In the genomic region with DNA sequence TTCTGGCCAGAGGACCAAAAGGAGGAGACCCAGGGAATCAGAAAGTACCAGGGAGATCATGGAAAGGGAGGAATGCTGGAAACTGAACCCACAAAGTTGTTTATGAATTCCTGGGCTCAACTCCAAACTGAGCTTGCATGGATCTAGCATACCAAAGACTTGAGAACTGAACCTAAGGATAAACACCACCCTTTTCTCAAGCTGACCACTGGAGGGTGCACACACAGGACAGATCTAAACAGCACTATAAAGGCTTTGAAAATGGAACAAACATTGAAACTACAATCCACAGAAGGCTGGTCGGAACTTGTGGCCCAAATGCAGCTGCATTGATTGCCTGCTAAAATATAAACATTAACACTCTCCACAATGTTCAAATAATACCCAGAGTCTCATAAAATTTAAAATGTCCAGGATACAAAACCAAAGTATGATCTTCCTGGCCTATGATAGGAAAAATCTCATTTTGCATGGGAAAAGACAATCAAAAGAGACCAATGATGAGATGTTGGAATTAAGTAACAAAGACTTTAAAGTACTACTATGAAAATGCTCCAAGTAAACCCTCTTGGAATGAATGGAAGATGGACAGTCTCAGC, we compare ENCODE assay signal across 10 cellular contexts. TPM values are rescaled to one million over a fixed set of nuclear protein-coding genes. Genes with fewer than 3 reads are reported as not detected.
DNase-seq lines count a peak whose midpoint lies in the region; ATAC-seq and TF ChIP-seq lines count a peak whose summit lies in the region.
"Had no signal": no experiment of that assay in that cellular context is flagged by ENCODE, and none has a peak within 500 bp of the region (broad histone marks: within the 10 kb centered on the region; RNA-seq: fewer than 3 reads in every experiment).

No MANE protein-coding gene starts in this region.

- H3K36me3 ChIP-seq in lung (ENCODE audit: control insufficient read depth in 2 of 2, insufficient read depth in 2 of 2, low read length in 2 of 2): no peaks in the 10 kb centered on the region

- intact Hi-C loops in MCF 10A (cut with micrococcal nuclease): loop anchor here (5.0 kb wide), 1 partner anchor 316 kb away; no protein-coding TSS in a partner anchor

- H3K27ac ChIP-seq in lung (ENCODE audit: low read depth in 1 of 2, low read length in 1 of 2): peak overlapping the region in 1 of 2 donors; percentile 51

- peak; percentile 80 for TF ChIP-seq CTCF in NB4 (IDR thresholded peaks at IDR 0.05; ENCODE audit: low read depth, low read length)
- peak; percentile 47 for TF ChIP-seq CTCF in MCF 10A (IDR thresholded peaks at IDR 0.05; ENCODE audit: unreplicated experiment)
- TF ChIP-seq CTCF in lung (IDR thresholded peaks at IDR 0.05; ENCODE audit: control extremely low read depth, extremely low read depth): peak; percentile 16

- no peak for TF ChIP-seq POLR2A in NB4 (IDR thresholded peaks at IDR 0.05; ENCODE audit: extremely low read depth, insufficient read length)

- ATAC-seq in GM21529 (IDR thresholded peaks at IDR 0.05; ENCODE audit: unreplicated experiment) (peak; percentile 65), lung (ENCODE audit: insufficient read depth, low FRiP score) (no peak), GM21737 (IDR thresholded peaks at IDR 0.05; ENCODE audit: unreplicated experiment) (no peak)

- peaks cover 13% of the 10 kb centered on the region for H3K9me3 Mint-ChIP-seq in MCF 10A (ENCODE audit: unreplicated experiment)
- H3K9me3 Mint-ChIP-seq: T-helper 1 cell treated with Interleukin-12 subunit alpha and Interleukin-12 subunit beta and Interleukin-4 antibody, amounts not matched to agents 30 μg/mL and 1 μg/mL, for 36 hours had no signal

- DNase-seq in DMS53 treated with DMSO at 0.1 percent for 48 hours (lab: John Stamatoyannopoulos, UW; ENCODE audit: unreplicated experiment) (peak; percentile 12), NB4 (ENCODE audit: low read depth) (peak; percentile 64), MCF 10A (ENCODE audit: unreplicated experiment) (peak; percentile 78), lung (ENCODE audit: low spot score) (peak; percentile 27), NCI-H446 treated with DMSO at 0.1 percent for 48 hours (lab: John Stamatoyannopoulos, UW) (no peak), middle frontal gyrus (ENCODE audit: extremely low spot score, low spot score) (no peak)

- H3K4me1 ChIP-seq in lung (ENCODE audit: control insufficient read depth in 2 of 2, insufficient read depth in 2 of 2, low read length in 2 of 2): peaks cover 2 to 9% of the 10 kb centered on the region in 2 donors

- H3K4me3 ChIP-seq in NB4 (ENCODE audit: low read depth, low read length): no peak overlapping the region
- no peak overlapping the region for H3K4me3 ChIP-seq in lung

- H3K36me3 Mint-ChIP-seq in MCF 10A (ENCODE audit: insufficient read depth, unreplicated experiment): no peaks in the 10 kb centered on the region

- 29 to 45% methylated on average over 1 of the region's 1 CpG for WGBS in lung, 2 donors

- H3K4me3 Mint-ChIP-seq in MCF 10A (ENCODE audit: unreplicated experiment): no peak overlapping the region
- H3K4me3 Mint-ChIP-seq: T-helper 1 cell treated with Interleukin-12 subunit alpha and Interleukin-12 subunit beta and Interleukin-4 antibody, amounts not matched to agents 30 μg/mL and 1 μg/mL, for 36 hours had no signal

- POLR2A ChIA-PET in MCF 10A (lab: Yijun Ruan, JAX): interaction anchor here (0.5 to 2.2 kb wide), 4 partner anchors 10 to 233 kb away, joined by 4 to 11 read pairs (median 6); partner anchors contain the start of genes IRF1 and SLC22A4

- BruUV-seq in MCF 10A (replicated peaks; lab: Mats Ljungman, UMichigan): no TSS peak

- H3K27me3 ChIP-seq in lung (ENCODE audit: control insufficient read depth, insufficient read depth): no peaks in the 10 kb centered on the region

- no peaks in the 10 kb centered on the region for H3K27me3 Mint-ChIP-seq in MCF 10A (ENCODE audit: insufficient read depth, unreplicated experiment)

- CTCF ChIA-PET in MCF 10A (lab: Yijun Ruan, JAX): interaction anchor here (0.6 to 21.5 kb wide), 30 partner anchors 9 to 1707 kb away, joined by 3 to 359 read pairs (median 4); partner anchors contain the start of gene IRF1

- no peaks in the 10 kb centered on the region for H3K9me3 ChIP-seq in lung (ENCODE audit: control insufficient read depth in 2 of 2, insufficient read depth in 1 of 2, low read length in 1 of 2)

- no peak overlapping the region for H3K27ac Mint-ChIP-seq in MCF 10A (ENCODE audit: low read depth, unreplicated experiment)
- H3K27ac Mint-ChIP-seq: T-helper 1 cell treated with Interleukin-12 subunit alpha and Interleukin-12 subunit beta and Interleukin-4 antibody, amounts not matched to agents 30 μg/mL and 1 μg/mL, for 36 hours had no signal

- peaks cover 23% of the 10 kb centered on the region for H3K4me1 Mint-ChIP-seq in MCF 10A (ENCODE audit: insufficient read depth, unreplicated experiment)

RNA-seq across cellular contexts. Expression of gene IRF1, which starts 15.6 kb away (rescaled TPM):
- total RNA-seq in MCF 10A (2022) (18.7 and 23.0 TPM in 2 replicates), lung (10 to 100 TPM; 53.8 to 83.2 TPM)
- polyA plus RNA-seq in lung: 100 to 1,000 TPM in 1 of 2 donors, 10 to 100 TPM in 1; 32.9 to 141 TPM

RNA-seq across cellular contexts. Expression of gene IL5, which starts 37.1 kb away (rescaled TPM):
- total RNA-seq in MCF 10A (2022) (not detected in 2 replicates), lung (not detected)
- polyA plus RNA-seq in lung: not detected
- total RNA-seq: skeletal muscle tissue had no signal

RNA-seq across cellular contexts. Expression of gene RAD50, which starts 50.6 kb away (rescaled TPM):
- total RNA-seq in MCF 10A (2022): 145 TPM in 2 replicates
- 10 to 100 TPM; 28.4 to 46.7 TPM for total RNA-seq in lung
- polyA plus RNA-seq in lung: 1 to 10 TPM; 8.2 to 9.3 TPM

Comparison
In these comparisons a context has a peak if more than half of its experiments do, and no peak if none do; other contexts are left out.
1. DNase-seq: peak in DMS53 treated with DMSO at 0.1 percent for 48 hours (single experiment), NB4 (single experiment), MCF 10A (single experiment) and lung (single experiment); none in NCI-H446 treated with DMSO at 0.1 percent for 48 hours (single experiment) and middle frontal gyrus (single experiment).
2. CTCF ChIP-seq: peak in every context shown above with its lines; median percentile 80 in NB4; 47 in MCF 10A; 16 in lung.